In genomic region chr11:95713428-95713827, GRCh38 we compare ENCODE assay signal across 32 cellular contexts.
"Had no signal": no experiment of that assay in that cellular context is flagged by ENCODE, and none has a peak within 500 bp of the region (broad histone marks: within the 10 kb centered on the region; RNA-seq: fewer than 3 reads in every experiment).

No MANE protein-coding gene starts in this region.

- ATAC-seq: activated CD8-positive, alpha-beta T cell treated with anti-CD3 and anti-CD28 coated beads for 36 hours; activated T-cell treated with anti-CD3 and anti-CD28 coated beads, Interleukin-2, amount 50 U/mL, for 4 hours; activated T-helper 17 cell treated with anti-CD3 and anti-CD28 coated beads, Interleukin-2, amount 50 U/mL, for 72 hours; esophagus mucosa; T-cell had no signal

- FAIRE-seq: astrocyte, bronchial epithelial cell, frontal cortex had no signal

- DNase-seq: activated CD4-positive, alpha-beta T cell treated with anti-CD3 and anti-CD28 coated beads for 1 hour; activated CD4-positive, alpha-beta T cell treated with anti-CD3 and anti-CD28 coated beads for 4 hours; activated CD4-positive, alpha-beta T cell treated with anti-CD3 and anti-CD28 coated beads, Interleukin-2, amount 50 U/mL, for 1 hour; activated CD4-positive, alpha-beta T cell treated with anti-CD3 and anti-CD28 coated beads, Interleukin-2, amount 50 U/mL, for 48 hours; activated CD8-positive, alpha-beta memory T cell treated with anti-CD3 and anti-CD28 coated beads for 24 hours; activated CD8-positive, alpha-beta T cell treated with anti-CD3 and anti-CD28 coated beads for 36 hours; activated effector memory CD4-positive, alpha-beta T cell treated with Interleukin-2 at 50 U/mL for 16 hours; activated gamma-delta T cell treated with Interleukin-2 at 50 U/mL for 16 hours; activated naive CD4-positive, alpha-beta T cell treated with anti-CD3 and anti-CD28 coated beads, Interleukin-2, amount 50 U/mL, for 16 hours; activated naive CD4-positive, alpha-beta T cell treated with Interleukin-2 at 50 U/mL for 16 hours; activated T-cell treated with anti-CD3 and anti-CD28 coated beads, Interleukin-2, amount 50 U/mL, for 4 hours; amniotic stem cell; anterior cingulate cortex; brain microvascular endothelial cell; dorsolateral prefrontal cortex; effector memory CD4-positive, alpha-beta T cell; endodermal cell; foreskin fibroblast; SW 1271; T-cell; T1000 had no signal

- H3K4me3 ChIP-seq: coronary artery, dorsolateral prefrontal cortex had no signal

- H3K27ac ChIP-seq: brain microvascular endothelial cell, coronary artery, dorsolateral prefrontal cortex had no signal

- H3K4me3 Mint-ChIP-seq: activated CD8-positive, alpha-beta T cell treated with anti-CD3 and anti-CD28 coated beads for 36 hours; activated naive CD8-positive, alpha-beta T cell; activated T-cell treated with anti-CD3 and anti-CD28 coated beads, Interleukin-2, amount 50 U/mL, for 4 hours; activated T-helper 17 cell treated with anti-CD3 and anti-CD28 coated beads, Interleukin-2, amount 50 U/mL, for 72 hours; central memory CD8-positive, alpha-beta T cell; dendritic cell treated with granulocyte-macrophage colony-stimulating factor and Interleukin-4, amounts not matched to agents 40 ng/mL and 50 ng/mL, for 4 days; endodermal cell; T-cell; T-helper 1 cell treated with Interleukin-12 subunit alpha and Interleukin-12 subunit beta and Interleukin-4 antibody, amounts not matched to agents 30 μg/mL and 1 μg/mL, for 36 hours; T-helper 2 cell treated with Interferon-gamma antibody and Interleukin-4, amounts not matched to agents 5 μg/mL and 100 μg/mL, for 36 hours had no signal

- H3K36me3 Mint-ChIP-seq: activated naive CD8-positive, alpha-beta T cell; T-cell had no signal

- H3K36me3 ChIP-seq: brain microvascular endothelial cell had no signal

- H3K27me3 Mint-ChIP-seq: activated naive CD8-positive, alpha-beta T cell; activated T-helper 17 cell treated with anti-CD3 and anti-CD28 coated beads, Interleukin-2, amount 50 U/mL, for 72 hours; dendritic cell treated with granulocyte-macrophage colony-stimulating factor and Interleukin-4, amounts not matched to agents 40 ng/mL and 50 ng/mL, for 4 days had no signal

- H3K27ac Mint-ChIP-seq: activated CD8-positive, alpha-beta T cell treated with anti-CD3 and anti-CD28 coated beads for 36 hours; activated naive CD8-positive, alpha-beta T cell; activated T-helper 17 cell treated with anti-CD3 and anti-CD28 coated beads, Interleukin-2, amount 50 U/mL, for 72 hours; dendritic cell treated with granulocyte-macrophage colony-stimulating factor and Interleukin-4, amounts not matched to agents 40 ng/mL and 50 ng/mL, for 4 days; endodermal cell; T-cell; T-helper 1 cell treated with Interleukin-12 subunit alpha and Interleukin-12 subunit beta and Interleukin-4 antibody, amounts not matched to agents 30 μg/mL and 1 μg/mL, for 36 hours; T-helper 2 cell treated with Interferon-gamma antibody and Interleukin-4, amounts not matched to agents 5 μg/mL and 100 μg/mL, for 36 hours had no signal

- H3K27me3 ChIP-seq: brain microvascular endothelial cell, dorsolateral prefrontal cortex had no signal

- H3K9me3 Mint-ChIP-seq: activated CD8-positive, alpha-beta T cell treated with anti-CD3 and anti-CD28 coated beads for 36 hours; activated T-cell treated with anti-CD3 and anti-CD28 coated beads, Interleukin-2, amount 50 U/mL, for 4 hours; activated T-helper 17 cell treated with anti-CD3 and anti-CD28 coated beads, Interleukin-2, amount 50 U/mL, for 72 hours; central memory CD8-positive, alpha-beta T cell; endodermal cell; T-cell; T-helper 2 cell treated with Interferon-gamma antibody and Interleukin-4, amounts not matched to agents 5 μg/mL and 100 μg/mL, for 36 hours had no signal
